ENCODE assay signal across 1 cellular context in the genomic region with DNA sequence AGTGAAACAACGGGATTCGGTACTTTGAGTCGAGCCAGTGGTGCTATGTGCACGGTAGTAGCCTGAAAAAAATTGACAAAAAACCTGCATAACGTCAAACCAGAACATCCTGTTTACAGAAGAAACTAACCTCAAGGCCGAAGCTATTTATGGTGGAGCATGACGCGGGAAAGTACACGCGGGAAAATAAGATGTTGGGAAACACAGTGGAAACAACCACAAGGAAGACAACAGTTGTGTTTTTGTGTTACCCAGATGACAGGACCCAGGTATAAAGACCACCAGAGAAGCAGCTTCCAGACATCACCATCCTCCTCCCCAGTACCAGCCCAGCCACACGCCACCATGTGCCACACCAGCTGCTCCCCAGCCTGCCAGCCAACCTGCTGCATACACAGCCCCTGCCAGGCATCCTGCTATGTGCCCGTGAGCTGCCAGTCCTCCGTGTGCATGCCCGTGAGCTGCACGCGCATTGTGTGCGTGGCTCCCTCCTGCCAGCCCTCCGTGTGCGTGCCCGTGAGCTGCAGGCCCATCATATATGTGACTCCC.
TF ChIP-seq lines count a peak whose summit lies in the region.

A gene with protein sequence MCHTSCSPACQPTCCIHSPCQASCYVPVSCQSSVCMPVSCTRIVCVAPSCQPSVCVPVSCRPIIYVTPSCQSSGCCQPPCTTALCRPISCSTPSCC (plus strand): TSS at position 298 of the 549 bp plus-strand sequence. CDS start 48 bp downstream, at position 346.

TF ChIP-seq in H1, 55 proteins besides CTCF, POLR2A, EP300 and RAD21:
- TF ChIP-seq NANOG (IDR thresholded peaks at IDR 0.05; ENCODE audit: insufficient read depth, low read depth, low read length, poor library complexity, severe bottlenecking), result no peak
- no peak for TF ChIP-seq YY1 (IDR thresholded peaks at IDR 0.05; ENCODE audit: low read depth, low read length)
- TF ChIP-seq CREB1 (IDR thresholded peaks at IDR 0.05), result no peak
